30 cellular contexts compared by ENCODE assay signal in the genomic region with DNA sequence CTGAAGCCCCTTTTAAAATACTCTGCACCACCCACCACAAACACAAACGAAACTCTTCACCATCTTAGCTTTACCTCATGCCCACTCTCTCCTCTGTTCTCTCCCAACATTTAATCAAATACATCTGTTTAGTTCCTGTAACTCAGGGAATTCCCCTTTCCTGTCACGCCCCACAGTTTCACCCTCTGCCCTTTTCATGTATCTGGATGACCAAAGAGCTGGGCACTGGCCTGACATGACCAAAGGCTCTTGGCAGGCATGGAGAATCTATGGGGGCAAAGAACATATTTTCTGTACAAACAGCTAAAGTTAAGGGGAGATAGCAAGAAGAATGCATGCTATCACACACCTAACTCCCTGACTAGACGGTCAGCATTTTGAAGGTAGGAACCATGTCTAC.
"Had no signal": no experiment of that assay in that cellular context is flagged by ENCODE, and none has a peak within 500 bp of the region (broad histone marks: within the 10 kb centered on the region; RNA-seq: fewer than 3 reads in every experiment).

No MANE protein-coding gene starts in this region.

- H3K9me3 Mint-ChIP-seq: activated naive CD8-positive, alpha-beta T cell treated with anti-CD3 and anti-CD28 coated beads, Interleukin-2, amount 50 U/mL, for 24 hours; activated T-cell treated with anti-CD3 and anti-CD28 coated beads, Interleukin-2, amount 50 U/mL, for 24 hours; activated T-helper 1 cell treated with anti-CD3 and anti-CD28 coated beads, Interleukin-12 subunit alpha, Interleukin-12 subunit beta, Interleukin-2, Interleukin-4 antibody, amounts not matched to agents 30 ng/mL and 10 ng/mL and 1 ng/mL, durations not matched to agents 14 hours and 24 hours and 36 hours; T-helper 1 cell treated with Interleukin-12 subunit alpha and Interleukin-12 subunit beta and Interleukin-4 antibody, amounts not matched to agents 30 μg/mL and 1 μg/mL, for 36 hours had no signal

- H3K4me1 ChIP-seq: Peyer's patch, SJSA1 had no signal

- ATAC-seq: activated CD8-positive, alpha-beta T cell treated with anti-CD3 and anti-CD28 coated beads, Interleukin-2, amount 10 ng/mL, durations not matched to agents 7 days and 5 days; activated naive CD8-positive, alpha-beta T cell treated with anti-CD3 and anti-CD28 coated beads, Interleukin-2, amount 50 U/mL, for 24 hours; WTC11 had no signal

- H3K36me3 Mint-ChIP-seq: activated naive CD4-positive, alpha-beta T cell treated with anti-CD3 and anti-CD28 coated beads, Interleukin-2, amount 50 U/mL, for 72 hours had no signal

- H3K9me3 ChIP-seq: MG63, Peyer's patch, SJSA1 had no signal

- H3K27ac ChIP-seq: brain microvascular endothelial cell, cardiac muscle cell, KMS-11, Peyer's patch, RWPE1, SJSA1 had no signal

- H3K27me3 ChIP-seq: brain microvascular endothelial cell, cardiac muscle cell, MG63, Peyer's patch, SJSA1 had no signal

- DNase-seq: activated CD4-positive, alpha-beta T cell treated with anti-CD3 and anti-CD28 coated beads for 48 hours; activated CD4-positive, alpha-beta T cell treated with anti-CD3 and anti-CD28 coated beads, Interleukin-2, amount 50 U/mL, for 4 hours; activated CD4-positive, CD25-positive, alpha-beta regulatory T cell treated with anti-CD3 and anti-CD28 coated beads, Interleukin-2, amount 50 U/mL, for 72 hours; activated CD8-positive, alpha-beta T cell treated with anti-CD3 and anti-CD28 coated beads, Interleukin-2, amount 10 ng/mL, durations not matched to agents 7 days and 5 days; activated effector memory CD4-positive, alpha-beta T cell treated with Interleukin-2 at 50 U/mL for 16 hours; activated naive CD4-positive, alpha-beta T cell; activated naive CD8-positive, alpha-beta T cell treated with anti-CD3 and anti-CD28 coated beads, Interleukin-2, amount 50 U/mL, for 24 hours; activated T-cell treated with anti-CD3 and anti-CD28 coated beads, Interleukin-2, amount 50 U/mL, for 24 hours; amygdala; brain microvascular endothelial cell; MG63; MV-4-11; NCI-H1092 treated with DMSO at 0.1 percent for 48 hours; NCI-H1417 treated with DMSO at 0.1 percent for 48 hours; NCI-H1694; NCI-H2029; NCI-H2107; NCI-H2171 treated with DMSO at 0.1 percent for 48 hours; NCI-H226; NCI-H774; Peyer's patch; Right ventricle myocardium superior had no signal

- H3K4me1 Mint-ChIP-seq: activated naive CD8-positive, alpha-beta T cell treated with anti-CD3 and anti-CD28 coated beads, Interleukin-2, amount 50 U/mL, for 24 hours had no signal

- H3K4me3 ChIP-seq: cardiac muscle cell, MG63, Peyer's patch, SJSA1 had no signal

- H3K27ac Mint-ChIP-seq: activated CD8-positive, alpha-beta T cell treated with anti-CD3 and anti-CD28 coated beads, Interleukin-2, amount 10 ng/mL, durations not matched to agents 7 days and 5 days; activated naive CD8-positive, alpha-beta T cell treated with anti-CD3 and anti-CD28 coated beads, Interleukin-2, amount 50 U/mL, for 24 hours; activated T-cell treated with anti-CD3 and anti-CD28 coated beads, Interleukin-2, amount 50 U/mL, for 24 hours; activated T-helper 1 cell treated with anti-CD3 and anti-CD28 coated beads, Interleukin-12 subunit alpha, Interleukin-12 subunit beta, Interleukin-2, Interleukin-4 antibody, amounts not matched to agents 30 ng/mL and 10 ng/mL and 1 ng/mL, durations not matched to agents 14 hours and 24 hours and 36 hours; T-helper 1 cell treated with Interleukin-12 subunit alpha and Interleukin-12 subunit beta and Interleukin-4 antibody, amounts not matched to agents 30 μg/mL and 1 μg/mL, for 36 hours; WTC11 had no signal

- H3K4me3 Mint-ChIP-seq: activated CD8-positive, alpha-beta T cell treated with anti-CD3 and anti-CD28 coated beads, Interleukin-2, amount 10 ng/mL, durations not matched to agents 7 days and 5 days; activated naive CD8-positive, alpha-beta T cell treated with anti-CD3 and anti-CD28 coated beads, Interleukin-2, amount 50 U/mL, for 24 hours; activated T-cell treated with anti-CD3 and anti-CD28 coated beads, Interleukin-2, amount 50 U/mL, for 24 hours; activated T-helper 1 cell treated with anti-CD3 and anti-CD28 coated beads, Interleukin-12 subunit alpha, Interleukin-12 subunit beta, Interleukin-2, Interleukin-4 antibody, amounts not matched to agents 30 ng/mL and 10 ng/mL and 1 ng/mL, durations not matched to agents 14 hours and 24 hours and 36 hours; T-helper 1 cell treated with Interleukin-12 subunit alpha and Interleukin-12 subunit beta and Interleukin-4 antibody, amounts not matched to agents 30 μg/mL and 1 μg/mL, for 36 hours; WTC11 had no signal

- H3K36me3 ChIP-seq: brain microvascular endothelial cell, cardiac muscle cell, MG63, Peyer's patch, SJSA1 had no signal

- H3K9ac ChIP-seq: KMS-11 had no signal
